Comparison of ENCODE assay signal across 12 cellular contexts in genomic region chr2:43190305-43191052, GRCh38.
"Had no signal": no experiment of that assay in that cellular context is flagged by ENCODE, and none has a peak within 500 bp of the region (broad histone marks: within the 10 kb centered on the region; RNA-seq: fewer than 3 reads in every experiment).

No MANE protein-coding gene starts in this region.

- H3K9me3 ChIP-seq: breast epithelium, esophagus squamous epithelium, tibial nerve had no signal

- H3K36me3 ChIP-seq: breast epithelium, esophagus squamous epithelium, tibial nerve had no signal

- H3K9me3 Mint-ChIP-seq: activated CD4-positive, alpha-beta memory T cell treated with anti-CD3 and anti-CD28 coated beads, Interleukin-2, amount 10 ng/mL, durations not matched to agents 7 days and 5 days; natural killer cell treated with Interleukin-12 subunit alpha and Interleukin-12 subunit beta and Interleukin-15 and Interleukin-18, amount 100 ng/mL, for 72 hours; T-helper 1 cell treated with Interleukin-12 subunit alpha and Interleukin-12 subunit beta and Interleukin-4 antibody, amounts not matched to agents 30 μg/mL and 1 μg/mL, for 36 hours had no signal

- H3K4me1 ChIP-seq: breast epithelium had no signal

- H3K27me3 Mint-ChIP-seq: activated CD4-positive, alpha-beta memory T cell treated with anti-CD3 and anti-CD28 coated beads, Interleukin-2, amount 10 ng/mL, durations not matched to agents 7 days and 5 days; natural killer cell treated with Interleukin-12 subunit alpha and Interleukin-12 subunit beta and Interleukin-15 and Interleukin-18, amount 100 ng/mL, for 72 hours had no signal

- DNase-seq: activated CD4-positive, alpha-beta memory T cell treated with anti-CD3 and anti-CD28 coated beads, Interleukin-2, amount 10 ng/mL, durations not matched to agents 7 days and 5 days; activated CD4-positive, alpha-beta T cell treated with anti-CD3 and anti-CD28 coated beads for 1 hour; aorta; esophagus squamous epithelium; foreskin fibroblast; glutamatergic neuron; left colon; stimulated activated CD4-positive, alpha-beta T cell treated with anti-CD3 and anti-CD28 coated beads, Interleukin-4, amount 100 ng/mL, for 4 hours had no signal

- H3K36me3 Mint-ChIP-seq: natural killer cell treated with Interleukin-12 subunit alpha and Interleukin-12 subunit beta and Interleukin-15 and Interleukin-18, amount 100 ng/mL, for 72 hours had no signal

- H3K27me3 ChIP-seq: breast epithelium, esophagus squamous epithelium, tibial nerve had no signal

- H3K4me3 ChIP-seq: breast epithelium, esophagus squamous epithelium, tibial nerve had no signal

- H3K27ac Mint-ChIP-seq: activated CD4-positive, alpha-beta memory T cell treated with anti-CD3 and anti-CD28 coated beads, Interleukin-2, amount 10 ng/mL, durations not matched to agents 7 days and 5 days; natural killer cell treated with Interleukin-12 subunit alpha and Interleukin-12 subunit beta and Interleukin-15 and Interleukin-18, amount 100 ng/mL, for 72 hours; T-helper 1 cell treated with Interleukin-12 subunit alpha and Interleukin-12 subunit beta and Interleukin-4 antibody, amounts not matched to agents 30 μg/mL and 1 μg/mL, for 36 hours had no signal

- ATAC-seq: left colon; natural killer cell treated with Interleukin-12 subunit alpha and Interleukin-12 subunit beta and Interleukin-15 and Interleukin-18, amount 100 ng/mL, for 72 hours had no signal

- H3K4me3 Mint-ChIP-seq: activated CD4-positive, alpha-beta memory T cell treated with anti-CD3 and anti-CD28 coated beads, Interleukin-2, amount 10 ng/mL, durations not matched to agents 7 days and 5 days; natural killer cell treated with Interleukin-12 subunit alpha and Interleukin-12 subunit beta and Interleukin-15 and Interleukin-18, amount 100 ng/mL, for 72 hours; T-helper 1 cell treated with Interleukin-12 subunit alpha and Interleukin-12 subunit beta and Interleukin-4 antibody, amounts not matched to agents 30 μg/mL and 1 μg/mL, for 36 hours had no signal

- H3K27ac ChIP-seq: breast epithelium, esophagus squamous epithelium, tibial nerve had no signal
